ENCODE assay signal across 15 cellular contexts in genomic region chr17:58039975-58040374, GRCh38. TPM values are rescaled to one million over a fixed set of nuclear protein-coding genes. Genes with fewer than 3 reads are reported as not detected.
A peak's percentile ranks its signal among the peaks of the same experiment; 100 is the strongest.
DNase-seq lines count a peak whose midpoint lies in the region; ATAC-seq and TF ChIP-seq lines count a peak whose summit lies in the region.
"Had no signal": no experiment of that assay in that cellular context is flagged by ENCODE, and none has a peak within 500 bp of the region (broad histone marks: within the 10 kb centered on the region; RNA-seq: fewer than 3 reads in every experiment).

No MANE protein-coding gene starts in this region.

- H3K14ac ChIP-seq in neuronal stem cell (ENCODE audit: low read length) = no peak overlapping the region

- H2BK5ac ChIP-seq in neuronal stem cell (ENCODE audit: low read length) = no peak overlapping the region

- H3K36me3 ChIP-seq in RWPE2 (ENCODE audit: low read depth) (no peaks in the 10 kb centered on the region), neuronal stem cell (replicated peaks in 1 of 2; ENCODE audit: control insufficient read depth in 2 of 2, insufficient read depth in 2 of 2, low read length in 2 of 2) (no peaks in the 10 kb centered on the region), smooth muscle cell (ENCODE audit: low read depth) (no peaks in the 10 kb centered on the region)
- H3K36me3 ChIP-seq: BE2C, HAP-1 had no signal

- H3K27me3 ChIP-seq in RWPE2 (ENCODE audit: insufficient read depth, poor library complexity, severe bottlenecking) (no peaks in the 10 kb centered on the region), neuronal stem cell (ENCODE audit: control insufficient read depth in 3 of 3, insufficient read depth in 3 of 3, low read depth in 1 of 3, low read length in 3 of 3) (peaks cover 0 to 61% (median 0%) of the 10 kb centered on the region in 3 experiments), smooth muscle cell (ENCODE audit: low read depth) (peaks cover 16% of the 10 kb centered on the region)

- no peak overlapping the region for H2AFZ ChIP-seq in neuronal stem cell (ENCODE audit: low read length)
- no peak overlapping the region for H2AFZ ChIP-seq in smooth muscle cell (ENCODE audit: low read depth)

- H4K20me1 ChIP-seq in smooth muscle cell (ENCODE audit: low read depth) = no peaks in the 10 kb centered on the region

- TF ChIP-seq CTCF in RWPE2 (IDR thresholded peaks at IDR 0.05; ENCODE audit: poor library complexity, severe bottlenecking) = no peak
- TF ChIP-seq CTCF in GM20000 (IDR thresholded peaks at IDR 0.05; ENCODE audit: extremely low read depth, missing control alignments) = no peak
- TF ChIP-seq CTCF in smooth muscle cell (IDR thresholded peaks at IDR 0.05; ENCODE audit: borderline replicate concordance, insufficient read depth, poor library complexity, severe bottlenecking) = no peak

- H3K4ac ChIP-seq in neuronal stem cell (ENCODE audit: low read length) = no peak overlapping the region

- H3K9ac ChIP-seq in neuronal stem cell (ENCODE audit: low read depth, low read length, poor library complexity) = no peak overlapping the region
- no peak overlapping the region for H3K9ac ChIP-seq in smooth muscle cell (ENCODE audit: low read depth)

- ATAC-seq in RWPE2 (ENCODE audit: low read depth) = peak; percentile 46; the same call in 1 of the 3 replicates
- ATAC-seq: GM12878, HepG2 had no signal

- no peak for DNase-seq in RWPE2 (ENCODE audit: low spot score)
- peak; percentile 36 for DNase-seq in epithelial cell of prostate (ENCODE audit: low read depth, low spot score)
- DNase-seq in neuronal stem cell (ENCODE audit: low spot score) = no peak
- no peak for DNase-seq in GM20000 (ENCODE audit: low spot score)
- DNase-seq in smooth muscle cell (lab: John Stamatoyannopoulos, UW; ENCODE audit: unreplicated experiment) = no peak
- no peak for DNase-seq in NCI-H69 (lab: John Stamatoyannopoulos, UW)
- DNase-seq: BE2C; CD4-positive, alpha-beta memory T cell; DMS79; GOT3 had no signal

- H3K18ac ChIP-seq in neuronal stem cell (ENCODE audit: low read length) = no peak overlapping the region

- H3K23ac ChIP-seq in neuronal stem cell (ENCODE audit: low read depth, low read length, poor library complexity) = no peak overlapping the region

- no peak overlapping the region for H4K8ac ChIP-seq in neuronal stem cell (ENCODE audit: low read depth, low read length)

- H2AK5ac ChIP-seq in neuronal stem cell (ENCODE audit: low read depth, low read length) = peak overlapping the region; percentile 38

- H2BK15ac ChIP-seq in neuronal stem cell (ENCODE audit: low read length) = no peak overlapping the region

- H2BK12ac ChIP-seq in neuronal stem cell (ENCODE audit: low read length) = no peak overlapping the region

- H2BK120ac ChIP-seq in neuronal stem cell (ENCODE audit: low read depth, low read length) = no peak overlapping the region

- H3K79me2 ChIP-seq in smooth muscle cell (ENCODE audit: low read depth) = no peaks in the 10 kb centered on the region

- no CpG with 5 or more reads among the region's 3 CpGs for WGBS in neuronal stem cell (ENCODE audit: extremely low coverage in 2 of 2, insufficient read length in 2 of 2, insufficient replicate concordance in 1 of 2), 2 donors
- WGBS in smooth muscle cell (ENCODE audit: low lambda C conversion rate) = 85% methylated on average over 3 of the region's 3 CpGs

- H3K9me3 ChIP-seq in RWPE2 (ENCODE audit: severe bottlenecking) (no peaks in the 10 kb centered on the region), neuronal stem cell (replicated peaks in 1 of 2; ENCODE audit: control insufficient read depth in 2 of 2, insufficient read depth in 1 of 2, low read depth in 1 of 2, low read length in 2 of 2) (peaks cover 0 to 2% of the 10 kb centered on the region in 2 donors), smooth muscle cell (replicated peaks; ENCODE audit: low read depth) (no peaks in the 10 kb centered on the region)
- H3K9me3 ChIP-seq: A549, BE2C, HAP-1 had no signal

- no peak overlapping the region for H3K27ac ChIP-seq in RWPE2 (ENCODE audit: poor library complexity, severe bottlenecking)
- H3K27ac ChIP-seq in epithelial cell of prostate = no peak overlapping the region
- no peak overlapping the region for H3K27ac ChIP-seq in neuronal stem cell (replicated peaks; ENCODE audit: low read length)
- no peak overlapping the region for H3K27ac ChIP-seq in smooth muscle cell (ENCODE audit: low read depth)
- H3K27ac ChIP-seq: A549, C4-2B had no signal

- H3K4me1 ChIP-seq in RWPE2 (ENCODE audit: insufficient read depth, poor library complexity, severe bottlenecking) (no peaks in the 10 kb centered on the region), neuronal stem cell (ENCODE audit: control insufficient read depth in 2 of 2, insufficient read depth in 1 of 2, low read depth in 1 of 2, low read length in 2 of 2) (no peaks in the 10 kb centered on the region), smooth muscle cell (ENCODE audit: low read depth) (no peaks in the 10 kb centered on the region)
- H3K4me1 ChIP-seq: A549, BE2C, HAP-1 had no signal

- no peaks in the 10 kb centered on the region for H3F3A ChIP-seq in smooth muscle cell (ENCODE audit: low read depth)

- no peak overlapping the region for H4K91ac ChIP-seq in neuronal stem cell (ENCODE audit: low read depth, low read length, poor library complexity)

- H3K4me2 ChIP-seq in neuronal stem cell (ENCODE audit: insufficient read depth, low read length, poor library complexity, severe bottlenecking) (no peak overlapping the region), smooth muscle cell (no peak overlapping the region)
- H3K4me2 ChIP-seq: A549 had no signal

- no peaks in the 10 kb centered on the region for H3K79me1 ChIP-seq in neuronal stem cell (ENCODE audit: low read depth, low read length)

- no peak overlapping the region for H3K4me3 ChIP-seq in RWPE2 (ENCODE audit: severe bottlenecking)
- H3K4me3 ChIP-seq in neuronal stem cell (ENCODE audit: low read length in 2 of 2) = no peak overlapping the region
- no peak overlapping the region for H3K4me3 ChIP-seq in smooth muscle cell
- H3K4me3 ChIP-seq: A549, GM12878, HAP-1 had no signal

RNA-seq across cellular contexts. Expression of gene SRSF1, which starts 32.9 kb away (rescaled TPM):
- 212 TPM for polyA plus RNA-seq in neuronal stem cell (2013, experiment 1 of 2)
- polyA plus RNA-seq in neuronal stem cell (2013, experiment 2 of 2) = 227 TPM
- total RNA-seq in smooth muscle cell = 194 and 200 TPM in 2 replicates
- polyA plus RNA-seq in smooth muscle cell = 57.9 and 61.3 TPM in 2 replicates

RNA-seq across cellular contexts. Expression of gene DYNLL2, which starts 43.2 kb away (rescaled TPM):
- polyA plus RNA-seq in neuronal stem cell (2013, experiment 1 of 2) = 57.2 TPM
- 56.7 TPM for polyA plus RNA-seq in neuronal stem cell (2013, experiment 2 of 2)
- total RNA-seq in smooth muscle cell = 8.9 and 9.1 TPM in 2 replicates
- polyA plus RNA-seq in smooth muscle cell = 1.5 and 2.0 TPM in 2 replicates

RNA-seq across cellular contexts. Expression of gene VEZF1, which starts 51.9 kb away (rescaled TPM):
- polyA plus RNA-seq in neuronal stem cell (2013, experiment 1 of 2) = 83.0 TPM
- 85.4 TPM for polyA plus RNA-seq in neuronal stem cell (2013, experiment 2 of 2)
- total RNA-seq in smooth muscle cell = 52.1 and 61.8 TPM in 2 replicates
- 24.9 and 25.3 TPM in 2 replicates for polyA plus RNA-seq in smooth muscle cell
